In the genomic region with DNA sequence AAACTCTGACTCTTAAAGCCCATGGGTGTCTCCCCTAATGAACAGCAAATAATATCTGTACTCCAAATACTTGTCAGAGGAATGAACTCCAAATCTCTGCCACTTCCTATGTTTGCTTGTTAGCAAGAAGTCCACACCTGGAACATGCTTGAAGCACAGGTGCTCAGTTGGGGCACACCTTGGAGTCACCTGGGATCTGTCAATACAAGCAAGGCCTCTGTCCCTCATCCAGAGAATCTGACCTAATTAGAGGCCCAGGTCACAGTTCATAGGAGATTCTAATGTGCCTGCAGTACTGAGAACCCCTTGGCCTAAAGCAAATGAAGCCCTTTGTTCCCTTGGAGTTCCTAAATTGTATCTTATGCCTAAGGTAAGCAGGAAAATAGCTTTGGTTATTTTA, we compare ENCODE assay signal across 3 cellular contexts.
TF ChIP-seq lines count a peak whose summit lies in the region.

No MANE protein-coding gene starts in this region.

TF ChIP-seq in IMR-90, 13 proteins besides CTCF, POLR2A, EP300 and RAD21:
- no peak for TF ChIP-seq FOS (IDR thresholded peaks at IDR 0.05; ENCODE audit: low read depth, low read length)
- no peak for TF ChIP-seq CHD1 (IDR thresholded peaks at IDR 0.05; ENCODE audit: low read depth, low read length)
- TF ChIP-seq BHLHE40 (IDR thresholded peaks at IDR 0.05; ENCODE audit: low read depth, low read length), result no peak
- no peak for TF ChIP-seq RCOR1 (IDR thresholded peaks at IDR 0.05; ENCODE audit: insufficient replicate concordance, low read length)
- TF ChIP-seq NFE2L2 (IDR thresholded peaks at IDR 0.05; ENCODE audit: low read depth, low read length), result no peak
- TF ChIP-seq MAZ (IDR thresholded peaks at IDR 0.05; ENCODE audit: borderline replicate concordance, low read depth, low read length), result no peak
- TF ChIP-seq, protein P1, sequence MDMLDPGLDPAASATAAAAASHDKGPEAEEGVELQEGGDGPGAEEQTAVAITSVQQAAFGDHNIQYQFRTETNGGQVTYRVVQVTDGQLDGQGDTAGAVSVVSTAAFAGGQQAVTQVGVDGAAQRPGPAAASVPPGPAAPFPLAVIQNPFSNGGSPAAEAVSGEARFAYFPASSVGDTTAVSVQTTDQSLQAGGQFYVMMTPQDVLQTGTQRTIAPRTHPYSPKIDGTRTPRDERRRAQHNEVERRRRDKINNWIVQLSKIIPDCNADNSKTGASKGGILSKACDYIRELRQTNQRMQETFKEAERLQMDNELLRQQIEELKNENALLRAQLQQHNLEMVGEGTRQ (IDR thresholded peaks at IDR 0.05; ENCODE audit: low read depth, low read length), result no peak

TF ChIP-seq in GM12878, 131 proteins besides CTCF, POLR2A, EP300 and RAD21:
- TF ChIP-seq ZNF274 (IDR thresholded peaks at IDR 0.05; ENCODE audit: insufficient read depth, insufficient read length) (no peak), BRCA1 (IDR thresholded peaks at IDR 0.05; ENCODE audit: low read depth, low read length) (no peak), EZH2 (IDR thresholded peaks at IDR 0.05; ENCODE audit: borderline replicate concordance, control insufficient read depth, low read depth, low read length) (no peak), ASH2L (IDR thresholded peaks at IDR 0.05; ENCODE audit: borderline replicate concordance, low read depth) (no peak)

TF ChIP-seq in HepG2, 621 proteins besides CTCF, POLR2A, EP300 and RAD21:
- TF ChIP-seq, protein P2, sequence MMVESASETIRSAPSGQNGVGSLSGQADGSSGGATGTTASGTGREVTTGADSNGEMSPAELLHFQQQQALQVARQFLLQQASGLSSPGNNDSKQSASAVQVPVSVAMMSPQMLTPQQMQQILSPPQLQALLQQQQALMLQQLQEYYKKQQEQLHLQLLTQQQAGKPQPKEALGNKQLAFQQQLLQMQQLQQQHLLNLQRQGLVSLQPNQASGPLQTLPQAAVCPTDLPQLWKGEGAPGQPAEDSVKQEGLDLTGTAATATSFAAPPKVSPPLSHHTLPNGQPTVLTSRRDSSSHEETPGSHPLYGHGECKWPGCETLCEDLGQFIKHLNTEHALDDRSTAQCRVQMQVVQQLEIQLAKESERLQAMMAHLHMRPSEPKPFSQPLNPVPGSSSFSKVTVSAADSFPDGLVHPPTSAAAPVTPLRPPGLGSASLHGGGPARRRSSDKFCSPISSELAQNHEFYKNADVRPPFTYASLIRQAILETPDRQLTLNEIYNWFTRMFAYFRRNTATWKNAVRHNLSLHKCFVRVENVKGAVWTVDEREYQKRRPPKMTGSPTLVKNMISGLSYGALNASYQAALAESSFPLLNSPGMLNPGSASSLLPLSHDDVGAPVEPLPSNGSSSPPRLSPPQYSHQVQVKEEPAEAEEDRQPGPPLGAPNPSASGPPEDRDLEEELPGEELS (CRISPR knock-in tag; IDR thresholded peaks at IDR 0.05), result no peak
- TF ChIP-seq SRSF1 (optimal IDR thresholded peaks at IDR 0.05; ENCODE audit: low read depth, low read length) (no peak), NFIB (CRISPR knock-in tag; IDR thresholded peaks at IDR 0.05; ENCODE audit: borderline replicate concordance) (no peak), KDM2A (CRISPR knock-in tag; IDR thresholded peaks at IDR 0.05; ENCODE audit: borderline replicate concordance, low read depth) (no peak), ZNF616 (CRISPR knock-in tag; IDR thresholded peaks at IDR 0.05; ENCODE audit: low read depth) (no peak), ZNF383 (CRISPR knock-in tag; IDR thresholded peaks at IDR 0.05; ENCODE audit: borderline replicate concordance) (no peak), XBP1 (CRISPR knock-in tag; IDR thresholded peaks at IDR 0.05) (no peak), ERF (CRISPR knock-in tag; IDR thresholded peaks at IDR 0.05) (no peak), GTF2F1 (IDR thresholded peaks at IDR 0.05; ENCODE audit: low read length) (no peak), CHCHD3 (CRISPR knock-in tag; IDR thresholded peaks at IDR 0.05) (no peak), ZNF607 (CRISPR knock-in tag; IDR thresholded peaks at IDR 0.05; ENCODE audit: borderline replicate concordance) (no peak)
- TF ChIP-seq, protein P3, sequence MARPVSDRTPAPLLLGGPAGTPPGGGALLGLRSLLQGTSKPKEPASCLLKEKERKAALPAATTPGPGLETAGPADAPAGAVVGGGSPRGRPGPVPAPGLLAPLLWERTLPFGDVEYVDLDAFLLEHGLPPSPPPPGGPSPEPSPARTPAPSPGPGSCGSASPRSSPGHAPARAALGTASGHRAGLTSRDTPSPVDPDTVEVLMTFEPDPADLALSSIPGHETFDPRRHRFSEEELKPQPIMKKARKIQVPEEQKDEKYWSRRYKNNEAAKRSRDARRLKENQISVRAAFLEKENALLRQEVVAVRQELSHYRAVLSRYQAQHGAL (CRISPR knock-in tag; IDR thresholded peaks at IDR 0.05; ENCODE audit: not compliant biosample characterization), result no peak
- TF ChIP-seq, protein P4, sequence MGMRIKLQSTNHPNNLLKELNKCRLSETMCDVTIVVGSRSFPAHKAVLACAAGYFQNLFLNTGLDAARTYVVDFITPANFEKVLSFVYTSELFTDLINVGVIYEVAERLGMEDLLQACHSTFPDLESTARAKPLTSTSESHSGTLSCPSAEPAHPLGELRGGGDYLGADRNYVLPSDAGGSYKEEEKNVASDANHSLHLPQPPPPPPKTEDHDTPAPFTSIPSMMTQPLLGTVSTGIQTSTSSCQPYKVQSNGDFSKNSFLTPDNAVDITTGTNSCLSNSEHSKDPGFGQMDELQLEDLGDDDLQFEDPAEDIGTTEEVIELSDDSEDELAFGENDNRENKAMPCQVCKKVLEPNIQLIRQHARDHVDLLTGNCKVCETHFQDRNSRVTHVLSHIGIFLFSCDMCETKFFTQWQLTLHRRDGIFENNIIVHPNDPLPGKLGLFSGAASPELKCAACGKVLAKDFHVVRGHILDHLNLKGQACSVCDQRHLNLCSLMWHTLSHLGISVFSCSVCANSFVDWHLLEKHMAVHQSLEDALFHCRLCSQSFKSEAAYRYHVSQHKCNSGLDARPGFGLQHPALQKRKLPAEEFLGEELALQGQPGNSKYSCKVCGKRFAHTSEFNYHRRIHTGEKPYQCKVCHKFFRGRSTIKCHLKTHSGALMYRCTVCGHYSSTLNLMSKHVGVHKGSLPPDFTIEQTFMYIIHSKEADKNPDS (CRISPR knock-in tag; IDR thresholded peaks at IDR 0.05), result no peak
